In genomic region chr11:4041731-4042391, GRCh38 we compare ENCODE assay signal across 11 cellular contexts.
"Had no signal": no experiment of that assay in that cellular context is flagged by ENCODE, and none has a peak within 500 bp of the region (broad histone marks: within the 10 kb centered on the region; RNA-seq: fewer than 3 reads in every experiment).

No MANE protein-coding gene starts in this region.

- H3K4me3 ChIP-seq: lung, sigmoid colon, stomach, uterus had no signal

- H3K27ac Mint-ChIP-seq: activated CD4-positive, alpha-beta memory T cell treated with anti-CD3 and anti-CD28 coated beads, Interleukin-2, amount 10 ng/mL, durations not matched to agents 7 days and 5 days had no signal

- H3K4me1 ChIP-seq: uterus had no signal

- H3K27me3 Mint-ChIP-seq: activated CD4-positive, alpha-beta memory T cell treated with anti-CD3 and anti-CD28 coated beads, Interleukin-2, amount 10 ng/mL, durations not matched to agents 7 days and 5 days had no signal

- H3K4me3 Mint-ChIP-seq: activated CD4-positive, alpha-beta memory T cell treated with anti-CD3 and anti-CD28 coated beads, Interleukin-2, amount 10 ng/mL, durations not matched to agents 7 days and 5 days had no signal

- H3K36me3 ChIP-seq: sigmoid colon, stomach, uterus had no signal

- H3K27me3 ChIP-seq: foreskin keratinocyte, sigmoid colon, stomach, uterus had no signal

- H3K27ac ChIP-seq: foreskin keratinocyte, sigmoid colon, stomach, uterus had no signal

- DNase-seq: activated CD4-positive, alpha-beta memory T cell treated with anti-CD3 and anti-CD28 coated beads, Interleukin-2, amount 10 ng/mL, durations not matched to agents 7 days and 5 days; activated CD8-positive, alpha-beta memory T cell treated with anti-CD3 and anti-CD28 coated beads, Interleukin-2, amount 50 U/mL, for 48 hours; activated naive CD4-positive, alpha-beta T cell; foreskin keratinocyte; head of caudate nucleus; left colon; sigmoid colon; stimulated activated CD4-positive, alpha-beta T cell treated with anti-CD3 and anti-CD28 coated beads, Interleukin-4, amount 100 ng/mL, for 1 hour; stomach; uterus had no signal

- ATAC-seq: foreskin keratinocyte had no signal

- H3K9me3 ChIP-seq: sigmoid colon, stomach, uterus had no signal
